Comparison of ENCODE assay signal across 9 cellular contexts in the genomic region with DNA sequence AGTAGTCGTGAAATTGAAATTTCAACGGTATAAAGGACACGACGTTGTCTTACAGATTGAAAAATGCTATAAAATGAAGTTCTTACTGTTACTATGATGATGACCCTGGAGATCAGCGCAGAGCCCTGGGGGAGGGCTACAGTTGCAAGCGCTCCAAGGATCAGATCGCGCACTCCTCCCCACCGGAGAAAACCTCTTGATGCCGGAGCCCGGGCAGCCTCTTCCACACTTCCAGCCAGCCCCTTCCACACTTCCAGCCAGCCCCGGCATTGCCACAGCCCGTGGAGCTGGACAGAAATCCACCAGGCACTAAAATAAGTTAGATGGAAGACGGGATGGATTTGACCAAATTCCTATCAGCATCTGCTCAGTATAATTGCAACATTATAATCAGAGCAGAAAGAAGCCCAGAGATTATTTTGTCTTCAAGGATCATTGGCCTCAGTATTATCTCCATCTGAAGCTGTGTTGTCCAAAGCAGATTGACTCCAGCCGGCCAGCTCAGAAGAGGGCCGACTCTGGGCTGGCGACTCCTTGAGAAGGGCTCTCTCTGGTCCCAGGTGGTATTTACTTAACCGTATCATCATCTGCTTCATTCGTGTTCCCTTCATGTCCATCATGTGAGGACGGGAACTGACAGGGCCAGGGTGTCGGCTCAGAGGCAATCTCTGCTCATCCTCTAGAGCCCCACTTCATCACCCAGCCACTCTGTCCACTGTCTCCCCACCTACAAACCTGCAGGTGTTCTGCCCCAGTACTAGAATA. TPM values are rescaled to one million over a fixed set of nuclear protein-coding genes. Genes with fewer than 3 reads are reported as not detected.
DNase-seq lines count a peak whose midpoint lies in the region; ATAC-seq and TF ChIP-seq lines count a peak whose summit lies in the region.
"Had no signal": no experiment of that assay in that cellular context is flagged by ENCODE, and none has a peak within 500 bp of the region (broad histone marks: within the 10 kb centered on the region; RNA-seq: fewer than 3 reads in every experiment).

No MANE protein-coding gene starts in this region.

- H3K9me3 Mint-ChIP-seq in activated naive CD4-positive, alpha-beta T cell treated with anti-CD3 and anti-CD28 coated beads, Interleukin-2, amount 10 ng/mL, durations not matched to agents 7 days and 5 days: no peaks in the 10 kb centered on the region

- no peak for TF ChIP-seq CTCF in ascending aorta (IDR thresholded peaks at IDR 0.05)
- TF ChIP-seq CTCF in lower lobe of right lung (IDR thresholded peaks at IDR 0.05): no peak
- no peak for TF ChIP-seq CTCF in tibial nerve (IDR thresholded peaks at IDR 0.05)

- peaks cover 0 to 3% of the 10 kb centered on the region in 2 donors for H3K4me1 ChIP-seq in ascending aorta
- peaks cover 13% of the 10 kb centered on the region for H3K4me1 ChIP-seq in lower lobe of right lung
- H3K4me1 ChIP-seq in tibial nerve: peaks cover 0 to 21% (median 7%) of the 10 kb centered on the region in 4 donors

- TF ChIP-seq EP300 in tibial nerve (IDR thresholded peaks at IDR 0.05): no peak

- peak overlapping the region; percentile 61 for H3K4me3 Mint-ChIP-seq in activated naive CD4-positive, alpha-beta T cell treated with anti-CD3 and anti-CD28 coated beads, Interleukin-2, amount 10 ng/mL, durations not matched to agents 7 days and 5 days

- H3K4me1 Mint-ChIP-seq in activated naive CD4-positive, alpha-beta T cell treated with anti-CD3 and anti-CD28 coated beads, Interleukin-2, amount 10 ng/mL, durations not matched to agents 7 days and 5 days: peaks cover 16% of the 10 kb centered on the region

- H3K36me3 ChIP-seq in ascending aorta (no peaks in the 10 kb centered on the region), lower lobe of right lung (no peaks in the 10 kb centered on the region), tibial nerve (no peaks in the 10 kb centered on the region)

- no peaks in the 10 kb centered on the region for H3K36me3 Mint-ChIP-seq in activated naive CD4-positive, alpha-beta T cell treated with anti-CD3 and anti-CD28 coated beads, Interleukin-2, amount 10 ng/mL, durations not matched to agents 7 days and 5 days

- ATAC-seq in lower lobe of right lung: no peak
- no peak for ATAC-seq in GM21723 (IDR thresholded peaks at IDR 0.05; ENCODE audit: unreplicated experiment)
- no peak for ATAC-seq in HG02571 (IDR thresholded peaks at IDR 0.05; ENCODE audit: unreplicated experiment)

- no peaks in the 10 kb centered on the region for H3K27me3 ChIP-seq in ascending aorta
- peaks cover 29% of the 10 kb centered on the region for H3K27me3 ChIP-seq in lower lobe of right lung (ENCODE audit: low read depth)
- H3K27me3 ChIP-seq in tibial nerve: no peaks in the 10 kb centered on the region

- H3K4me3 ChIP-seq in ascending aorta (peak overlapping the region; percentile 71 to 88), lower lobe of right lung (peak overlapping the region; percentile 65), tibial nerve (peak overlapping the region in 3 of 4 donors; percentile 58 to 79 (median 72))

- CTCF ChIA-PET in activated naive CD4-positive, alpha-beta T cell treated with anti-CD3 and anti-CD28 coated beads, Interleukin-2, amount 10 ng/mL, durations not matched to agents 7 days and 5 days (lab: Charles Lee): interaction anchor here (0.8 to 6.4 kb wide), 7 partner anchors 25 to 195 kb away, joined by 3 to 42 read pairs (median 3); no protein-coding TSS in a partner anchor

- no peak overlapping the region for H3K27ac Mint-ChIP-seq in activated naive CD4-positive, alpha-beta T cell treated with anti-CD3 and anti-CD28 coated beads, Interleukin-2, amount 10 ng/mL, durations not matched to agents 7 days and 5 days

- intact Hi-C loops in ascending aorta (cut with DNase I) (loop anchor here (1.0 to 2.0 kb wide), 4 partner anchors 24 to 195 kb away; a partner anchor contains a TSS), lower lobe of right lung (cut with DNase I) (no loop called here)

- H3K27me3 Mint-ChIP-seq in activated naive CD4-positive, alpha-beta T cell treated with anti-CD3 and anti-CD28 coated beads, Interleukin-2, amount 10 ng/mL, durations not matched to agents 7 days and 5 days: peaks cover 72% of the 10 kb centered on the region

- no peak for TF ChIP-seq POLR2A in tibial nerve (IDR thresholded peaks at IDR 0.05)

- H3K27ac ChIP-seq in ascending aorta: peak overlapping the region in 1 of 2 donors; percentile 69
- no peak overlapping the region for H3K27ac ChIP-seq in lower lobe of right lung
- H3K27ac ChIP-seq in tibial nerve: peak overlapping the region in 2 of 4 donors; percentile 17 to 87
- H3K27ac ChIP-seq: HL-60 had no signal

- no peak for DNase-seq in activated naive CD4-positive, alpha-beta T cell treated with anti-CD3 and anti-CD28 coated beads, Interleukin-2, amount 10 ng/mL, durations not matched to agents 7 days and 5 days
- no peak for DNase-seq in activated naive CD4-positive, alpha-beta T cell treated with Interleukin-2 at 50 U/mL for 16 hours
- no peak for DNase-seq in ascending aorta (ENCODE audit: low spot score in 2 of 2)
- no peak for DNase-seq in lower lobe of right lung
- no peak for DNase-seq in tibial nerve (ENCODE audit: low spot score in 2 of 2)
- DNase-seq in HUDEP-2 (lab: John Stamatoyannopoulos, UW; ENCODE audit: unreplicated experiment in 76 of 76): no peak

- no peaks in the 10 kb centered on the region for H3K9me3 ChIP-seq in ascending aorta
- H3K9me3 ChIP-seq in lower lobe of right lung: no peaks in the 10 kb centered on the region
- no peaks in the 10 kb centered on the region for H3K9me3 ChIP-seq in tibial nerve

- 39 to 47% methylated on average over 21 of the region's 21 CpGs for WGBS in tibial nerve, 2 donors

RNA-seq across cellular contexts. Expression of a gene that starts 0.8 kb away (rescaled TPM):
- 36.9 TPM for total RNA-seq in ascending aorta
- total RNA-seq in lower lobe of right lung: 23.5 TPM
- 10 to 100 TPM; 45.2 to 56.3 (median 46.3) TPM for total RNA-seq in tibial nerve

RNA-seq across cellular contexts. Expression of a gene that starts 52.7 kb away (rescaled TPM):
- total RNA-seq in ascending aorta (38.1 TPM), lower lobe of right lung (31.5 TPM), tibial nerve (10 to 100 TPM; 15.3 to 36.3 (median 29.4) TPM)
